31 cellular contexts compared by ENCODE assay signal in the genomic region with DNA sequence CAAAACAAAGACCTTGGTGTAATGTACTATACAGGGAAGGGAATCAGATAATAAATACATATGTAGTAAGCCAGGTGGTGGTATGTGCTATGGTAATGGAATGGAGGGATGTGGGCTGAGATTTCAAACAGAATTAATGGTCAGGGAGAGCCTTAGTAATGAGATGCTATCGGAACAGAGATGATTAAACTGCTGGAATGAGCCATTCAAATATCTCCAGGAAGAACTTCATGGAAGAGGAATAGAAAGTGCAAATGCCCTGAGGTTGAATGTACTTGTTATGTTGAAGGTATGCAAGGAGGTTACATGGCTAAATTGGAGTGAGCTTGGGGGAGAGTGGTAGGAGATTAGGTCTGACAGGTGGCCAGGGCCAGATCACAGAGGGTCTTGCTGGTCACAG. TPM values are rescaled to one million over a fixed set of nuclear protein-coding genes. Genes with fewer than 3 reads are reported as not detected.
"Had no signal": no experiment of that assay in that cellular context is flagged by ENCODE, and none has a peak within 500 bp of the region (broad histone marks: within the 10 kb centered on the region; RNA-seq: fewer than 3 reads in every experiment).

No MANE protein-coding gene starts in this region.

- H3K79me2 ChIP-seq: hepatocyte had no signal

- H3K27ac Mint-ChIP-seq: activated CD4-positive, alpha-beta memory T cell treated with anti-CD3 and anti-CD28 coated beads, Interleukin-2, amount 10 ng/mL, durations not matched to agents 7 days and 5 days; activated CD4-positive, alpha-beta T cell treated with anti-CD3 and anti-CD28 coated beads for 36 hours; activated CD4-positive, alpha-beta T cell treated with anti-CD3 and anti-CD28 coated beads, Interleukin-2, amount 10 ng/mL, durations not matched to agents 24 days and 14 days; activated naive CD4-positive, alpha-beta T cell treated with anti-CD3 and anti-CD28 coated beads, Interleukin-2, amount 10 ng/mL, durations not matched to agents 7 days and 5 days; activated naive CD4-positive, alpha-beta T cell treated with anti-CD3 and anti-CD28 coated beads, Interleukin-2, amount 50 U/mL, for 72 hours; activated naive CD8-positive, alpha-beta T cell treated with anti-CD3 and anti-CD28 coated beads, Interleukin-2, amount 10 ng/mL, durations not matched to agents 7 days and 5 days; activated T-cell treated with anti-CD3 and anti-CD28 coated beads, Interleukin-2, amount 50 U/mL, for 24 hours; activated T-cell treated with anti-CD3 and anti-CD28 coated beads, Interleukin-2, amount 50 U/mL, for 72 hours had no signal

- DNase-seq: activated CD4-positive, alpha-beta memory T cell treated with anti-CD3 and anti-CD28 coated beads, Interleukin-2, amount 10 ng/mL, durations not matched to agents 7 days and 5 days; activated CD4-positive, alpha-beta T cell treated with anti-CD3 and anti-CD28 coated beads for 36 hours; activated CD4-positive, alpha-beta T cell treated with anti-CD3 and anti-CD28 coated beads, Interleukin-2, amount 10 ng/mL, durations not matched to agents 24 days and 14 days; activated CD4-positive, CD25-positive, alpha-beta regulatory T cell; activated CD4-positive, CD25-positive, alpha-beta regulatory T cell treated with anti-CD3 and anti-CD28 coated beads, Interleukin-2, amount 50 U/mL, for 72 hours; activated CD8-positive, alpha-beta memory T cell treated with anti-CD3 and anti-CD28 coated beads, Interleukin-2, amount 50 U/mL, for 48 hours; activated gamma-delta T cell; activated naive CD4-positive, alpha-beta T cell; activated naive CD4-positive, alpha-beta T cell treated with anti-CD3 and anti-CD28 coated beads, Interleukin-2, amount 10 ng/mL, durations not matched to agents 7 days and 5 days; activated naive CD8-positive, alpha-beta T cell treated with anti-CD3 and anti-CD28 coated beads, Interleukin-2, amount 10 ng/mL, durations not matched to agents 7 days and 5 days; activated T-cell treated with anti-CD3 and anti-CD28 coated beads for 4 hours; activated T-cell treated with anti-CD3 and anti-CD28 coated beads, Interleukin-2, amount 50 U/mL, for 24 hours; activated T-cell treated with anti-CD3 and anti-CD28 coated beads, Interleukin-2, amount 50 U/mL, for 72 hours; caudate nucleus; cortex of kidney; dermis blood vessel endothelial cell; effector CD8-positive, alpha-beta T cell; esophagus squamous epithelium; foreskin melanocyte; heart right ventricle; T-helper 2 cell had no signal

- H3K4me2 ChIP-seq: hepatocyte had no signal

- H3K4me3 Mint-ChIP-seq: activated CD4-positive, alpha-beta memory T cell treated with anti-CD3 and anti-CD28 coated beads, Interleukin-2, amount 10 ng/mL, durations not matched to agents 7 days and 5 days; activated CD4-positive, alpha-beta T cell treated with anti-CD3 and anti-CD28 coated beads for 36 hours; activated CD4-positive, alpha-beta T cell treated with anti-CD3 and anti-CD28 coated beads, Interleukin-2, amount 10 ng/mL, durations not matched to agents 24 days and 14 days; activated naive CD4-positive, alpha-beta T cell treated with anti-CD3 and anti-CD28 coated beads, Interleukin-2, amount 10 ng/mL, durations not matched to agents 7 days and 5 days; activated naive CD8-positive, alpha-beta T cell treated with anti-CD3 and anti-CD28 coated beads, Interleukin-2, amount 10 ng/mL, durations not matched to agents 7 days and 5 days; activated T-cell treated with anti-CD3 and anti-CD28 coated beads, Interleukin-2, amount 50 U/mL, for 24 hours; activated T-cell treated with anti-CD3 and anti-CD28 coated beads, Interleukin-2, amount 50 U/mL, for 72 hours had no signal

- H2AFZ ChIP-seq: hepatocyte had no signal

- H3K36me3 ChIP-seq: ascending aorta, esophagus squamous epithelium, gastroesophageal sphincter, heart right ventricle had no signal

- H3K4me1 Mint-ChIP-seq: activated CD4-positive, alpha-beta memory T cell treated with anti-CD3 and anti-CD28 coated beads, Interleukin-2, amount 10 ng/mL, durations not matched to agents 7 days and 5 days; activated CD4-positive, alpha-beta T cell treated with anti-CD3 and anti-CD28 coated beads for 36 hours; activated CD4-positive, alpha-beta T cell treated with anti-CD3 and anti-CD28 coated beads, Interleukin-2, amount 10 ng/mL, durations not matched to agents 24 days and 14 days; activated naive CD4-positive, alpha-beta T cell treated with anti-CD3 and anti-CD28 coated beads, Interleukin-2, amount 10 ng/mL, durations not matched to agents 7 days and 5 days; activated naive CD8-positive, alpha-beta T cell treated with anti-CD3 and anti-CD28 coated beads, Interleukin-2, amount 10 ng/mL, durations not matched to agents 7 days and 5 days had no signal

- H3K4me1 ChIP-seq: ascending aorta, gastroesophageal sphincter, heart right ventricle had no signal

- H3K4me3 ChIP-seq: ascending aorta, esophagus squamous epithelium, gastroesophageal sphincter, heart right ventricle, hepatocyte had no signal

- ATAC-seq: activated CD4-positive, alpha-beta T cell treated with anti-CD3 and anti-CD28 coated beads for 36 hours; activated naive CD4-positive, alpha-beta T cell treated with anti-CD3 and anti-CD28 coated beads, Interleukin-2, amount 50 U/mL, for 72 hours; activated T-cell treated with anti-CD3 and anti-CD28 coated beads, Interleukin-2, amount 50 U/mL, for 72 hours; gastroesophageal sphincter; heart right ventricle had no signal

- H3K36me3 Mint-ChIP-seq: activated naive CD4-positive, alpha-beta T cell treated with anti-CD3 and anti-CD28 coated beads, Interleukin-2, amount 10 ng/mL, durations not matched to agents 7 days and 5 days; activated naive CD4-positive, alpha-beta T cell treated with anti-CD3 and anti-CD28 coated beads, Interleukin-2, amount 50 U/mL, for 72 hours; activated naive CD8-positive, alpha-beta T cell treated with anti-CD3 and anti-CD28 coated beads, Interleukin-2, amount 10 ng/mL, durations not matched to agents 7 days and 5 days had no signal

- H3K27me3 Mint-ChIP-seq: activated CD4-positive, alpha-beta memory T cell treated with anti-CD3 and anti-CD28 coated beads, Interleukin-2, amount 10 ng/mL, durations not matched to agents 7 days and 5 days; activated naive CD4-positive, alpha-beta T cell treated with anti-CD3 and anti-CD28 coated beads, Interleukin-2, amount 10 ng/mL, durations not matched to agents 7 days and 5 days; activated naive CD8-positive, alpha-beta T cell treated with anti-CD3 and anti-CD28 coated beads, Interleukin-2, amount 10 ng/mL, durations not matched to agents 7 days and 5 days; activated T-cell treated with anti-CD3 and anti-CD28 coated beads, Interleukin-2, amount 50 U/mL, for 24 hours had no signal

- H3K9me3 Mint-ChIP-seq: activated CD4-positive, alpha-beta memory T cell treated with anti-CD3 and anti-CD28 coated beads, Interleukin-2, amount 10 ng/mL, durations not matched to agents 7 days and 5 days; activated CD4-positive, alpha-beta T cell treated with anti-CD3 and anti-CD28 coated beads, Interleukin-2, amount 10 ng/mL, durations not matched to agents 24 days and 14 days; activated naive CD4-positive, alpha-beta T cell treated with anti-CD3 and anti-CD28 coated beads, Interleukin-2, amount 10 ng/mL, durations not matched to agents 7 days and 5 days; activated naive CD4-positive, alpha-beta T cell treated with anti-CD3 and anti-CD28 coated beads, Interleukin-2, amount 50 U/mL, for 72 hours; activated naive CD8-positive, alpha-beta T cell treated with anti-CD3 and anti-CD28 coated beads, Interleukin-2, amount 10 ng/mL, durations not matched to agents 7 days and 5 days had no signal

- H3K9me3 ChIP-seq: ascending aorta, esophagus squamous epithelium, gastroesophageal sphincter had no signal

- H3K27me3 ChIP-seq: ascending aorta, esophagus squamous epithelium, gastroesophageal sphincter, heart right ventricle, hepatocyte had no signal

- H3K27ac ChIP-seq: ascending aorta, epithelial cell of prostate, esophagus squamous epithelium, gastroesophageal sphincter, heart right ventricle, hepatocyte had no signal

RNA-seq across cellular contexts. Expression of a gene that starts 5.1 kb away (rescaled TPM):
- total RNA-seq: activated CD4-positive, alpha-beta memory T cell treated with anti-CD3 and anti-CD28 coated beads, Interleukin-2, amount 10 ng/mL, durations not matched to agents 7 days and 5 days; activated CD4-positive, alpha-beta T cell treated with anti-CD3 and anti-CD28 coated beads for 36 hours; activated CD4-positive, alpha-beta T cell treated with anti-CD3 and anti-CD28 coated beads, Interleukin-2, amount 10 ng/mL, durations not matched to agents 24 days and 14 days; activated naive CD4-positive, alpha-beta T cell treated with anti-CD3 and anti-CD28 coated beads, Interleukin-2, amount 50 U/mL, for 72 hours; activated naive CD8-positive, alpha-beta T cell treated with anti-CD3 and anti-CD28 coated beads, Interleukin-2, amount 10 ng/mL, durations not matched to agents 7 days and 5 days; activated T-cell treated with anti-CD3 and anti-CD28 coated beads, Interleukin-2, amount 50 U/mL, for 72 hours; ascending aorta; chondrocyte; dermis blood vessel endothelial cell; endothelial cell of umbilical vein; fibroblast of lung; fibroblast of villous mesenchyme; gastroesophageal sphincter; glomerular endothelial cell; heart right ventricle; hepatocyte had no signal
- polyA plus RNA-seq: endothelial cell of umbilical vein, fibroblast of lung, heart right ventricle, hepatocyte had no signal

RNA-seq across cellular contexts. Expression of a gene that starts 46.1 kb away (rescaled TPM):
- total RNA-seq: activated CD4-positive, alpha-beta memory T cell treated with anti-CD3 and anti-CD28 coated beads, Interleukin-2, amount 10 ng/mL, durations not matched to agents 7 days and 5 days; activated CD4-positive, alpha-beta T cell treated with anti-CD3 and anti-CD28 coated beads for 36 hours; activated CD4-positive, alpha-beta T cell treated with anti-CD3 and anti-CD28 coated beads, Interleukin-2, amount 10 ng/mL, durations not matched to agents 24 days and 14 days; activated naive CD4-positive, alpha-beta T cell treated with anti-CD3 and anti-CD28 coated beads, Interleukin-2, amount 50 U/mL, for 72 hours; activated naive CD8-positive, alpha-beta T cell treated with anti-CD3 and anti-CD28 coated beads, Interleukin-2, amount 10 ng/mL, durations not matched to agents 7 days and 5 days; activated T-cell treated with anti-CD3 and anti-CD28 coated beads, Interleukin-2, amount 50 U/mL, for 72 hours; chondrocyte; endothelial cell of umbilical vein; fibroblast of lung; fibroblast of villous mesenchyme; glomerular endothelial cell; heart right ventricle had no signal
- polyA plus RNA-seq: endothelial cell of umbilical vein, fibroblast of lung, hepatocyte had no signal
